1 cellular context compared by ENCODE assay signal in genomic region chr3:99589168-99589567, GRCh38. TPM values are rescaled to one million over a fixed set of nuclear protein-coding genes. Genes with fewer than 3 reads are reported as not detected.
"Had no signal": no experiment of that assay in that cellular context is flagged by ENCODE, and none has a peak within 500 bp of the region (broad histone marks: within the 10 kb centered on the region; RNA-seq: fewer than 3 reads in every experiment).

No MANE protein-coding gene starts in this region.

RNA-seq across cellular contexts. Expression of gene COL8A1, which starts 49.2 kb away (rescaled TPM):
- total RNA-seq: SK-MEL-5 had no signal
